8 cellular contexts compared by ENCODE assay signal in genomic region chr1:149390931-149391330, GRCh38.
DNase-seq lines count a peak whose midpoint lies in the region; ATAC-seq, FAIRE-seq and TF ChIP-seq lines count a peak whose summit lies in the region.
"Not testable (repeated sequence)": the region's sequence is repeated elsewhere in the genome, so short reads cannot be mapped to it uniquely, and the experiment has no call there.

No MANE protein-coding gene starts in this region.

- not testable (repeated sequence) for DNase-seq in SK-N-MC (ENCODE audit: low read depth, low spot score); K562 (ENCODE audit: extremely low read depth in 1 of 4, low spot score in 3 of 4); esophagus squamous epithelium (lab: John Stamatoyannopoulos, UW); HepG2 (ENCODE audit: low spot score); pancreas; tibial nerve (ENCODE audit: low spot score in 2 of 2)

- not testable (repeated sequence) for H2AFZ ChIP-seq in K562 (ENCODE audit: low read depth, low read length); HepG2 (ENCODE audit: low read length)

- intact Hi-C loops in K562 (cut with micrococcal nuclease); esophagus squamous epithelium (cut with DNase I); HepG2 (cut with micrococcal nuclease; ENCODE audit: unreplicated experiment); pancreas (cut with DNase I): not testable (repeated sequence)

- H3K27ac ChIP-seq in C4-2B (peak overlapping the region; percentile 62), esophagus squamous epithelium (peak overlapping the region; percentile 73 to 86 (median 78)), pancreas (peak overlapping the region in 1 of 4 donors; percentile 60), tibial nerve (peak overlapping the region in 2 of 4 donors; percentile 64 to 78)
- H3K27ac ChIP-seq in HUES64 (ENCODE audit: low read depth, low read length); SK-N-MC; K562 (ENCODE audit: extremely low read depth, low read depth, low read length); HepG2 (ENCODE audit: extremely low read length, insufficient read depth, low read length): not testable (repeated sequence)

- not testable (repeated sequence) for TF ChIP-seq EP300 in K562 (IDR thresholded peaks at IDR 0.05; ENCODE audit: low read length); HepG2 (IDR thresholded peaks at IDR 0.05; ENCODE audit: low read depth in 2 of 2, low read length in 2 of 2); HepG2 (CRISPR knock-in tag; IDR thresholded peaks at IDR 0.05; ENCODE audit: borderline replicate concordance); tibial nerve (IDR thresholded peaks at IDR 0.05)

- not testable (repeated sequence) for ATAC-seq in K562, HepG2
- peak in 2 of 4 donors; percentile 43 for ATAC-seq in pancreas

- POLR2A ChIA-PET in K562 (lab: Yijun Ruan, JAX); HepG2 (lab: Yijun Ruan, JAX): not testable (repeated sequence)

- CTCF ChIA-PET in K562 (lab: Yijun Ruan, JAX; ENCODE audit: low intra/inter-chr PET ratio); HepG2 (lab: Yijun Ruan, JAX; ENCODE audit: low intra/inter-chr PET ratio, low total read pairs): not testable (repeated sequence)

- not testable (repeated sequence) for H3K9me3 ChIP-seq in HUES64 (ENCODE audit: insufficient read depth, low read depth, low read length); SK-N-MC (ENCODE audit: low read depth, low read length); K562 (replicated peaks; ENCODE audit: control insufficient read depth, insufficient read depth, low read depth, low read length); esophagus squamous epithelium; HepG2 (ENCODE audit: low read length); pancreas; tibial nerve

- not testable (repeated sequence) for H3K9me1 ChIP-seq in K562 (ENCODE audit: control insufficient read depth, insufficient read depth, low read length)

- H3K27me3 ChIP-seq in HUES64 (ENCODE audit: insufficient read depth, low read length); K562 (ENCODE audit: control insufficient read depth in 2 of 2, insufficient read depth in 2 of 2, low read length in 2 of 2); esophagus squamous epithelium; HepG2 (ENCODE audit: control insufficient read depth in 1 of 2, insufficient read depth in 2 of 2, low read length in 2 of 2); pancreas; tibial nerve: not testable (repeated sequence)

- not testable (repeated sequence) for TF ChIP-seq POLR2A in K562 (conservative IDR thresholded peaks at IDR 0.05); esophagus squamous epithelium (IDR thresholded peaks at IDR 0.05); HepG2 (IDR thresholded peaks at IDR 0.05; ENCODE audit: insufficient read depth in 1 of 2, low read depth in 2 of 2, low read length in 2 of 2); tibial nerve (IDR thresholded peaks at IDR 0.05)

- in situ Hi-C loops in K562 (cut with MboI); HepG2 (cut with HindIII; ENCODE audit: extremely low pct_ligation_motif_present, low pct_unique_long_range_greater_than_20kb): not testable (repeated sequence)

- not testable (repeated sequence) for H4K20me1 ChIP-seq in K562 (replicated peaks; ENCODE audit: control insufficient read depth, insufficient read depth, low read length); HepG2 (ENCODE audit: insufficient read depth, low read length)

- H3K4me2 ChIP-seq in K562 (ENCODE audit: insufficient read depth, low read length); HepG2 (ENCODE audit: low read depth, low read length): not testable (repeated sequence)

- TSS peak; percentile 40 for BruUV-seq in K562 (replicated peaks; lab: Mats Ljungman, UMichigan)
- not testable (repeated sequence) for BruUV-seq in HepG2 (replicated peaks; lab: Mats Ljungman, UMichigan)

- not testable (repeated sequence) for H3K9ac ChIP-seq in HUES64 (ENCODE audit: low read depth, low read length); SK-N-MC (ENCODE audit: insufficient read length); K562 (ENCODE audit: insufficient read depth in 1 of 2, low read depth in 2 of 2, low read length in 2 of 2); HepG2 (ENCODE audit: insufficient read depth, low read depth, low read length)

- FAIRE-seq in K562 (lab: Jason Lieb, UNC); HepG2 (lab: Jason Lieb, UNC); pancreas (lab: Jason Lieb, UNC): not testable (repeated sequence)

- H3K36me3 ChIP-seq in HUES64 (ENCODE audit: insufficient read depth, low read length); SK-N-MC (ENCODE audit: insufficient read depth, low read length); K562 (ENCODE audit: control insufficient read depth, insufficient read depth, low read length); esophagus squamous epithelium; HepG2 (replicated peaks in 1 of 2; ENCODE audit: control insufficient read depth in 1 of 2, insufficient read depth in 2 of 2, low read length in 2 of 2); pancreas; tibial nerve: not testable (repeated sequence)

- TF ChIP-seq CTCF in C4-2B (conservative IDR thresholded peaks at IDR 0.05); K562 (IDR thresholded peaks at IDR 0.05 in 2 of 3, conservative IDR thresholded peaks at IDR 0.05 in 1 of 3; ENCODE audit: insufficient read depth in 2 of 3, low read depth in 1 of 3, low read length in 3 of 3); esophagus squamous epithelium (IDR thresholded peaks at IDR 0.05); HepG2 (CRISPR knock-in tag; IDR thresholded peaks at IDR 0.05); pancreas (IDR thresholded peaks at IDR 0.05); tibial nerve (IDR thresholded peaks at IDR 0.05): not testable (repeated sequence)

- H3K79me2 ChIP-seq in K562 (ENCODE audit: control insufficient read depth, insufficient read depth, low read length); HepG2 (ENCODE audit: insufficient read depth, low read length): not testable (repeated sequence)

- H3K4me1 ChIP-seq in HUES64 (ENCODE audit: insufficient read depth, low read length); K562 (replicated peaks in 1 of 2; ENCODE audit: control insufficient read depth in 2 of 2, insufficient read depth in 2 of 2, low read length in 2 of 2); esophagus squamous epithelium; HepG2 (ENCODE audit: insufficient read depth, low read length); pancreas; tibial nerve: not testable (repeated sequence)

- TF ChIP-seq RAD21 in K562 (CRISPR knock-in tag; conservative IDR thresholded peaks at IDR 0.05 in 1 of 2, IDR thresholded peaks at IDR 0.05 in 1 of 2); HepG2 (CRISPR knock-in tag; IDR thresholded peaks at IDR 0.05): not testable (repeated sequence)

- WGBS in HUES64, result no CpG with 5 or more reads among the region's 43 CpGs
- no CpG with 5 or more reads among the region's 43 CpGs for WGBS in K562 (ENCODE audit: insufficient coverage, low coverage, missing lambda C conversion rate)
- WGBS in esophagus squamous epithelium, 2 donors, result no CpG with 5 or more reads among the region's 43 CpGs
- WGBS in HepG2 (ENCODE audit: low lambda C conversion rate), result no CpG with 5 or more reads among the region's 43 CpGs
- 0% methylated on average over 1 of the region's 43 CpGs; no CpG with 5 or more reads in 1 of the 2 donors for WGBS in pancreas, 2 donors
- no CpG with 5 or more reads among the region's 43 CpGs for WGBS in tibial nerve, 2 donors

- H3K4me3 ChIP-seq in HUES64 (ENCODE audit: low read length), result peak overlapping the region; percentile 45
- peak overlapping the region; percentile 61 for H3K4me3 ChIP-seq in SK-N-MC
- H3K4me3 ChIP-seq in K562, result peak overlapping the region; percentile 25
- H3K4me3 ChIP-seq in esophagus squamous epithelium, result peak overlapping the region; percentile 44 to 68 (median 44)
- peak overlapping the region in 2 of 3 experiments; percentile 43 to 50; a peak in 4 of 6 replicates for H3K4me3 ChIP-seq in HepG2 (replicated peaks in 1 of 3; ENCODE audit: insufficient read depth in 1 of 3, low read depth in 2 of 3, low read length in 3 of 3)
- H3K4me3 ChIP-seq in pancreas, result peak overlapping the region in 3 of 4 donors; percentile 23 to 51 (median 39)
- peak overlapping the region; percentile 25 to 50 (median 42) for H3K4me3 ChIP-seq in tibial nerve
